Comparison of ENCODE assay signal across 12 cellular contexts in the genomic region with DNA sequence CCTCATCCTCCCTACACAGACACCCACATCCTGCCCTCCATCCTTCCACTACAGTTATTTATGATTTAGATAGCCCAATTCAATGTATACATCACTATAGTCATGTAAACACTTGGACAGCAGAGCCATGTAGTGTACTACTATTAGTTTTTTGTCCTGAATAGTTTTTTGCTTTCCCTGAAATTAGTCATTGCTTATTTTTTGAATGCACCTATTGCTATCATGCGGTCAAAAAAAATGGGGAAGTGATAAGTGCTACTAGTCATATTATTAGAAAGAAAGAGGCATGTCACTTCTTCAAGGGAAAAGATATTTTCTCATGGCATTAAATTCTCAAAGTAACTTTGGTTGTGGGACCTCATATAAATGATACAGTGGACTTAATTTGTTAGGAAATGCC.
"Had no signal": no experiment of that assay in that cellular context is flagged by ENCODE, and none has a peak within 500 bp of the region (broad histone marks: within the 10 kb centered on the region; RNA-seq: fewer than 3 reads in every experiment).

No MANE protein-coding gene starts in this region.

- H3K36me3 ChIP-seq: cardiac muscle cell, gastrocnemius medialis, thyroid gland had no signal

- DNase-seq: activated CD4-positive, alpha-beta T cell treated with anti-CD3 and anti-CD28 coated beads, Interleukin-2, amount 50 U/mL, for 4 hours; activated gamma-delta T cell treated with Interleukin-2 at 50 U/mL for 16 hours; effector CD8-positive, alpha-beta T cell; gastrocnemius medialis; head of caudate nucleus; kidney; stimulated activated naive CD4-positive, alpha-beta T cell; thyroid gland had no signal

- H3K27ac ChIP-seq: cardiac muscle cell, gastrocnemius medialis, thyroid gland had no signal

- H3K4me3 ChIP-seq: cardiac muscle cell, gastrocnemius medialis, thyroid gland had no signal

- H3K9me3 ChIP-seq: gastrocnemius medialis, thyroid gland had no signal

- H3K27me3 ChIP-seq: cardiac muscle cell, gastrocnemius medialis, thyroid gland had no signal

- ATAC-seq: activated naive CD4-positive, alpha-beta T cell treated with anti-CD3 and anti-CD28 coated beads, Interleukin-2, amount 50 U/mL, for 72 hours; esophagus mucosa; gastrocnemius medialis; left lobe of liver had no signal

- H3K4me1 ChIP-seq: thyroid gland had no signal
